Comparison of ENCODE assay signal across 26 cellular contexts in genomic region chr4:120723105-120723504, GRCh38.
"Had no signal": no experiment of that assay in that cellular context is flagged by ENCODE, and none has a peak within 500 bp of the region (broad histone marks: within the 10 kb centered on the region; RNA-seq: fewer than 3 reads in every experiment).

No MANE protein-coding gene starts in this region.

- H3K27ac ChIP-seq: breast epithelium, KMS-11, Peyer's patch, RWPE1, SJCRH30, VCaP had no signal

- DNase-seq: activated CD4-positive, alpha-beta T cell treated with anti-CD3 and anti-CD28 coated beads for 36 hours; activated CD8-positive, alpha-beta memory T cell treated with anti-CD3 and anti-CD28 coated beads, Interleukin-2, amount 50 U/mL, for 4 hours; activated CD8-positive, alpha-beta T cell treated with anti-CD3 and anti-CD28 coated beads for 36 hours; activated gamma-delta T cell treated with Interleukin-2 at 50 U/mL for 16 hours; activated naive CD4-positive, alpha-beta T cell treated with anti-CD3 and anti-CD28 coated beads, Interleukin-2, amount 10 ng/mL, durations not matched to agents 7 days and 5 days; activated naive CD8-positive, alpha-beta T cell treated with anti-CD3 and anti-CD28 coated beads for 36 hours; activated T-cell treated with anti-CD3 and anti-CD28 coated beads, Interleukin-2, amount 50 U/mL, for 72 hours; MV-4-11; NCI-H1092 treated with DMSO at 0.1 percent for 48 hours; NCI-H1417 treated with DMSO at 0.1 percent for 48 hours; NCI-H1694; NCI-H2029; NCI-H2107; NCI-H345; NCI-H510A; NCI-H526 treated with DMSO at 0.1 percent for 48 hours; NCI-H82; Peyer's patch; Right ventricle myocardium superior; SJCRH30; SK-N-SH; T-helper 1 cell had no signal

- H3K4me3 ChIP-seq: breast epithelium, Peyer's patch, SJCRH30 had no signal

- H3K9me3 ChIP-seq: breast epithelium, Peyer's patch, SJCRH30, SK-N-SH had no signal

- ATAC-seq: activated CD4-positive, alpha-beta T cell treated with anti-CD3 and anti-CD28 coated beads for 36 hours; activated CD8-positive, alpha-beta T cell treated with anti-CD3 and anti-CD28 coated beads for 36 hours; activated T-cell treated with anti-CD3 and anti-CD28 coated beads, Interleukin-2, amount 50 U/mL, for 72 hours had no signal

- H3K27me3 ChIP-seq: breast epithelium, Peyer's patch, SJCRH30 had no signal

- H3K4me1 ChIP-seq: breast epithelium, Peyer's patch had no signal

- H3K9ac ChIP-seq: KMS-11, SK-N-SH had no signal

- H3K36me3 ChIP-seq: breast epithelium, Peyer's patch, SJCRH30 had no signal
